In genomic region chr3:68535782-68536181, GRCh38 we compare ENCODE assay signal across 26 cellular contexts.
"Had no signal": no experiment of that assay in that cellular context is flagged by ENCODE, and none has a peak within 500 bp of the region (broad histone marks: within the 10 kb centered on the region; RNA-seq: fewer than 3 reads in every experiment).

No MANE protein-coding gene starts in this region.

- ATAC-seq: HepG2 had no signal

- H3K4me1 ChIP-seq: SJSA1 had no signal

- DNase-seq: IMR-90, Karpas-422, KG1, MG63, NCI-H1092, NCI-H1417, NCI-H1436 treated with DMSO at 0.1 percent for 48 hours, NCI-H1694, NCI-H187 treated with DMSO at 0.1 percent for 48 hours, NCI-H2029 treated with DMSO at 0.1 percent for 48 hours, NCI-H2171 treated with DMSO at 0.1 percent for 48 hours, NCI-H226, NCI-H446, NCI-H510A, NCI-H524 treated with DMSO at 0.1 percent for 48 hours, NCI-H69, NCI-H774, Right ventricle myocardium superior, RPMI8226, SIG-M5 had no signal

- H3K27ac ChIP-seq: HL-60, SJSA1, SK-N-MC had no signal

- H3K27me3 ChIP-seq: MG63, SJSA1 had no signal

- FAIRE-seq: HepG2, HTR-8/SVneo, RCC 7860 had no signal

- H3K9me3 ChIP-seq: MG63, SJSA1 had no signal

- H3K4me3 ChIP-seq: MG63, SJSA1, SK-N-MC had no signal

- H3K36me3 ChIP-seq: MG63, SJSA1 had no signal
